ENCODE assay signal across 12 cellular contexts in genomic region chr5:31470608-31471007, GRCh38.
DNase-seq lines count a peak whose midpoint lies in the region; ATAC-seq and TF ChIP-seq lines count a peak whose summit lies in the region.
"Had no signal": no experiment of that assay in that cellular context is flagged by ENCODE, and none has a peak within 500 bp of the region (broad histone marks: within the 10 kb centered on the region; RNA-seq: fewer than 3 reads in every experiment).

No MANE protein-coding gene starts in this region.

- no peaks in the 10 kb centered on the region for H3K9me3 ChIP-seq in SK-N-MC (ENCODE audit: low read depth, low read length)
- no peaks in the 10 kb centered on the region for H3K9me3 ChIP-seq in skeletal muscle satellite cell (replicated peaks; ENCODE audit: low read length)
- no peaks in the 10 kb centered on the region for H3K9me3 ChIP-seq in SJCRH30 (replicated peaks)
- no peaks in the 10 kb centered on the region for H3K9me3 ChIP-seq in OCI-LY7 (ENCODE audit: low read length)
- H3K9me3 ChIP-seq: ovary had no signal

- peaks cover 25% of the 10 kb centered on the region for H3K4me1 ChIP-seq in skeletal muscle satellite cell (ENCODE audit: control insufficient read depth, insufficient read depth, low read length)
- no peaks in the 10 kb centered on the region for H3K4me1 ChIP-seq in SJCRH30
- no peaks in the 10 kb centered on the region for H3K4me1 ChIP-seq in OCI-LY7 (ENCODE audit: insufficient read depth, low read length, poor library complexity, severe bottlenecking)

- POLR2A ChIA-PET in OCI-LY7 (lab: Charles Lee): interaction anchor here (0.6 kb wide), 2 partner anchors 110 to 664 kb away, joined by 3 read pairs; no protein-coding TSS in a partner anchor

- H3K4me3 Mint-ChIP-seq in glutamatergic neuron (ENCODE audit: unreplicated experiment): peak overlapping the region; percentile 75

- H3K4me1 Mint-ChIP-seq in glutamatergic neuron (ENCODE audit: low read depth, unreplicated experiment): peaks cover 7% of the 10 kb centered on the region

- no peaks in the 10 kb centered on the region for H3K9me2 ChIP-seq in OCI-LY7 (ENCODE audit: insufficient read depth, low read length)

- no peak overlapping the region for H3K9ac ChIP-seq in SK-N-MC (ENCODE audit: insufficient read length)
- H3K9ac ChIP-seq in skeletal muscle satellite cell (ENCODE audit: low read depth, low read length): peak overlapping the region; percentile 38

- DNase-seq in SK-N-MC (ENCODE audit: low read depth, low spot score): no peak
- DNase-seq in glutamatergic neuron: peak; percentile 37
- no peak for DNase-seq in NCI-H2107 treated with DMSO at 0.1 percent for 48 hours (lab: John Stamatoyannopoulos, UW; ENCODE audit: unreplicated experiment)
- DNase-seq in C1 segment of cervical spinal cord (lab: John Stamatoyannopoulos, UW): no peak
- DNase-seq in SJCRH30: no peak
- no peak for DNase-seq in OCI-LY7 (ENCODE audit: low spot score)
- DNase-seq: activated CD4-positive, alpha-beta T cell treated with anti-CD3 and anti-CD28 coated beads for 48 hours; activated naive CD4-positive, alpha-beta T cell treated with anti-CD3 and anti-CD28 coated beads, Interleukin-2, amount 50 U/mL, for 16 hours; effector CD4-positive, alpha-beta T cell had no signal

- H3K27me3 Mint-ChIP-seq in glutamatergic neuron (ENCODE audit: unreplicated experiment): no peaks in the 10 kb centered on the region

- no peak overlapping the region for H2AFZ ChIP-seq in OCI-LY7 (ENCODE audit: low read length)

- H3K4me3 ChIP-seq in SK-N-MC (peak overlapping the region; percentile 61), skeletal muscle satellite cell (ENCODE audit: low read length) (no peak overlapping the region), SJCRH30 (no peak overlapping the region), OCI-LY7 (ENCODE audit: low read depth, low read length, poor library complexity, severe bottlenecking) (no peak overlapping the region)
- H3K4me3 ChIP-seq: ovary had no signal

- no peaks in the 10 kb centered on the region for H3K27me3 ChIP-seq in skeletal muscle satellite cell (ENCODE audit: control insufficient read depth, insufficient read depth, low read length)
- no peaks in the 10 kb centered on the region for H3K27me3 ChIP-seq in SJCRH30
- H3K27me3 ChIP-seq: ovary had no signal

- TF ChIP-seq CTCF in glutamatergic neuron (IDR thresholded peaks at IDR 0.05; ENCODE audit: partially characterized antibody, unreplicated experiment): no peak
- TF ChIP-seq CTCF in OCI-LY7 (conservative IDR thresholded peaks at IDR 0.05; ENCODE audit: low read length): no peak

- H3K9me3 Mint-ChIP-seq in glutamatergic neuron (ENCODE audit: unreplicated experiment): no peaks in the 10 kb centered on the region

- H3K36me3 ChIP-seq in SK-N-MC (ENCODE audit: insufficient read depth, low read length): peaks cover 39% of the 10 kb centered on the region
- peaks cover 18% of the 10 kb centered on the region for H3K36me3 ChIP-seq in skeletal muscle satellite cell (ENCODE audit: insufficient read depth, low read length)
- peaks cover 65% of the 10 kb centered on the region for H3K36me3 ChIP-seq in SJCRH30
- peaks cover 80% of the 10 kb centered on the region for H3K36me3 ChIP-seq in OCI-LY7 (ENCODE audit: insufficient read depth, low read length)
- H3K36me3 ChIP-seq: ovary had no signal

- no peak overlapping the region for H3K4me2 ChIP-seq in skeletal muscle satellite cell (ENCODE audit: low read length)
- H3K4me2 ChIP-seq in OCI-LY7 (ENCODE audit: low read length): no peak overlapping the region

- H3K27ac Mint-ChIP-seq in glutamatergic neuron (ENCODE audit: unreplicated experiment): peak overlapping the region; percentile 84

- H3K36me3 Mint-ChIP-seq in glutamatergic neuron (ENCODE audit: unreplicated experiment): peaks cover 12% of the 10 kb centered on the region

- no peaks in the 10 kb centered on the region for H4K20me1 ChIP-seq in OCI-LY7 (ENCODE audit: insufficient read depth, low read length)

- peak; percentile 71 for ATAC-seq in GM21360 (IDR thresholded peaks at IDR 0.05; ENCODE audit: unreplicated experiment)

- BruUV-seq in OCI-LY7 (replicated peaks; lab: Mats Ljungman, UMichigan): no TSS peak

- peak overlapping the region; percentile 97 for H3K27ac ChIP-seq in SK-N-MC
- no peak overlapping the region for H3K27ac ChIP-seq in SJCRH30
- H3K27ac ChIP-seq in OCI-LY7 (ENCODE audit: low read depth, low read length, poor library complexity, severe bottlenecking): no peak overlapping the region
- H3K27ac ChIP-seq: ovary had no signal

- CTCF ChIA-PET in OCI-LY7 (lab: Charles Lee; ENCODE audit: unreplicated experiment): no interaction called here

- H3K79me2 ChIP-seq in OCI-LY7 (ENCODE audit: insufficient read depth, low read depth, low read length): no peaks in the 10 kb centered on the region

- intact Hi-C loops in OCI-LY7 (cut with micrococcal nuclease; ENCODE audit: unreplicated experiment): no loop called here
